Comparison of ENCODE assay signal across 11 cellular contexts in genomic region chr1:26540346-26540745, GRCh38. TPM values are rescaled to one million over a fixed set of nuclear protein-coding genes. Genes with fewer than 3 reads are reported as not detected.
DNase-seq lines count a peak whose midpoint lies in the region; ATAC-seq and TF ChIP-seq lines count a peak whose summit lies in the region.
"Had no signal": no experiment of that assay in that cellular context is flagged by ENCODE, and none has a peak within 500 bp of the region (broad histone marks: within the 10 kb centered on the region; RNA-seq: fewer than 3 reads in every experiment).

No MANE protein-coding gene starts in this region.

- peaks cover 0 to 1% (median 0%) of the 10 kb centered on the region in 8 donors for H3K9me3 Mint-ChIP-seq in CD4-positive, alpha-beta memory T cell
- H3K9me3 Mint-ChIP-seq in activated naive CD8-positive, alpha-beta T cell (ENCODE audit: low read depth), result no peaks in the 10 kb centered on the region
- H3K9me3 Mint-ChIP-seq in natural killer cell treated with Interleukin-12 subunit alpha and Interleukin-12 subunit beta and Interleukin-15 and Interleukin-18, amount 100 ng/mL, for 72 hours, result no peaks in the 10 kb centered on the region

- no peaks in the 10 kb centered on the region for H3K36me3 Mint-ChIP-seq in CD4-positive, alpha-beta memory T cell
- no peaks in the 10 kb centered on the region for H3K36me3 Mint-ChIP-seq in activated naive CD8-positive, alpha-beta T cell
- no peaks in the 10 kb centered on the region for H3K36me3 Mint-ChIP-seq in natural killer cell treated with Interleukin-12 subunit alpha and Interleukin-12 subunit beta and Interleukin-15 and Interleukin-18, amount 100 ng/mL, for 72 hours

- H3K4me3 ChIP-seq in CD4-positive, alpha-beta memory T cell (ENCODE audit: low read length in 2 of 2), result peak overlapping the region in 1 of 2 donors; percentile 36
- no peak overlapping the region for H3K4me3 ChIP-seq in coronary artery

- H3K27ac Mint-ChIP-seq in CD4-positive, alpha-beta memory T cell, result peak overlapping the region; percentile 82 to 97 (median 91)
- peak overlapping the region; percentile 90 for H3K27ac Mint-ChIP-seq in activated naive CD8-positive, alpha-beta T cell
- peak overlapping the region; percentile 100 for H3K27ac Mint-ChIP-seq in natural killer cell treated with Interleukin-12 subunit alpha and Interleukin-12 subunit beta and Interleukin-15 and Interleukin-18, amount 100 ng/mL, for 72 hours

- peaks cover 58 to 92% (median 79%) of the 10 kb centered on the region in 4 donors for H3K4me1 Mint-ChIP-seq in CD4-positive, alpha-beta memory T cell
- peaks cover 72% of the 10 kb centered on the region for H3K4me1 Mint-ChIP-seq in activated naive CD8-positive, alpha-beta T cell (ENCODE audit: low read depth)
- H3K4me1 Mint-ChIP-seq in natural killer cell treated with Interleukin-12 subunit alpha and Interleukin-12 subunit beta and Interleukin-15 and Interleukin-18, amount 100 ng/mL, for 72 hours (ENCODE audit: low read depth in 2 of 2), result peaks cover 64 to 65% of the 10 kb centered on the region in 2 donors

- no peaks in the 10 kb centered on the region for H3K36me3 ChIP-seq in CD4-positive, alpha-beta memory T cell (ENCODE audit: insufficient read depth, low read length)
- H3K36me3 ChIP-seq in KOPT-K1 (ENCODE audit: insufficient read depth, low read length), result no peaks in the 10 kb centered on the region

- peaks cover 98% of the 10 kb centered on the region for H3K4me1 ChIP-seq in CD4-positive, alpha-beta memory T cell (ENCODE audit: insufficient read depth, low read length)

- peak overlapping the region; percentile 36 for H3K27ac ChIP-seq in CD4-positive, alpha-beta memory T cell (ENCODE audit: low read depth, low read length)
- peak overlapping the region; percentile 14 for H3K27ac ChIP-seq in KOPT-K1 (ENCODE audit: low read depth, low read length, poor library complexity, severe bottlenecking)
- H3K27ac ChIP-seq in coronary artery, result peak overlapping the region in 1 of 2 donors; percentile 3

- H3K27me3 ChIP-seq in CD4-positive, alpha-beta memory T cell (ENCODE audit: insufficient read depth, low read length), result no peaks in the 10 kb centered on the region

- no peak for TF ChIP-seq CTCF in coronary artery (IDR thresholded peaks at IDR 0.05)

- no peaks in the 10 kb centered on the region for H3K27me3 Mint-ChIP-seq in CD4-positive, alpha-beta memory T cell
- H3K27me3 Mint-ChIP-seq in activated naive CD8-positive, alpha-beta T cell, result no peaks in the 10 kb centered on the region
- no peaks in the 10 kb centered on the region for H3K27me3 Mint-ChIP-seq in natural killer cell treated with Interleukin-12 subunit alpha and Interleukin-12 subunit beta and Interleukin-15 and Interleukin-18, amount 100 ng/mL, for 72 hours

- no peaks in the 10 kb centered on the region for H3K9me3 ChIP-seq in CD4-positive, alpha-beta memory T cell (ENCODE audit: control insufficient read depth in 1 of 2, low read length in 2 of 2)
- H3K9me3 ChIP-seq in KOPT-K1 (ENCODE audit: insufficient read depth, low read length, poor library complexity, severe bottlenecking), result no peaks in the 10 kb centered on the region

- peak in 1 of 5 donors; percentile 28 for DNase-seq in CD4-positive, alpha-beta memory T cell
- DNase-seq in natural killer cell treated with Interleukin-12 subunit alpha and Interleukin-12 subunit beta and Interleukin-15 and Interleukin-18, amount 100 ng/mL, for 72 hours (ENCODE audit: low spot score), result no peak
- DNase-seq in NCI-H345 treated with DMSO at 0.1 percent for 48 hours (lab: John Stamatoyannopoulos, UW; ENCODE audit: unreplicated experiment), result no peak
- DNase-seq in coronary artery (ENCODE audit: low spot score), result no peak
- no peak for DNase-seq in ureter (ENCODE audit: low spot score)
- DNase-seq in NCI-H1417 (lab: John Stamatoyannopoulos, UW), result no peak
- DNase-seq: activated gamma-delta T cell, foreskin melanocyte, HCEC 1CT had no signal

- POLR2A ChIA-PET in CD4-positive, alpha-beta memory T cell (lab: Charles Lee; ENCODE audit: partially characterized antibody), result interaction anchor here (1.4 to 6.0 kb wide), 5 partner anchors 11 to 248 kb away, joined by 3 to 81 read pairs (median 14); partner anchors contain the start of genes HMGN2, PIGV and RPS6KA1

- CTCF ChIA-PET in CD4-positive, alpha-beta memory T cell (lab: Charles Lee; ENCODE audit: partially characterized antibody), result interaction anchor here (0.6 to 6.8 kb wide), 10 partner anchors 12 to 249 kb away, joined by 3 to 96 read pairs (median 27); partner anchors contain the start of genes PIGV and RPS6KA1

- ATAC-seq in natural killer cell treated with Interleukin-12 subunit alpha and Interleukin-12 subunit beta and Interleukin-15 and Interleukin-18, amount 100 ng/mL, for 72 hours, result no peak

- H3K4me3 Mint-ChIP-seq in CD4-positive, alpha-beta memory T cell, result peak overlapping the region; percentile 2 to 84 (median 70)
- no peak overlapping the region for H3K4me3 Mint-ChIP-seq in activated naive CD8-positive, alpha-beta T cell
- H3K4me3 Mint-ChIP-seq in natural killer cell treated with Interleukin-12 subunit alpha and Interleukin-12 subunit beta and Interleukin-15 and Interleukin-18, amount 100 ng/mL, for 72 hours, result peak overlapping the region; percentile 82

- intact Hi-C loops in CD4-positive, alpha-beta memory T cell (cut with micrococcal nuclease), result no loop called here

RNA-seq across cellular contexts. Expression of gene RPS6KA1, which starts 10.8 kb away (rescaled TPM):
- 100 to 1,000 TPM; 106 to 108 TPM for total RNA-seq in CD4-positive, alpha-beta memory T cell
- 100 to 1,000 TPM; 180 to 215 TPM for polyA plus RNA-seq in CD4-positive, alpha-beta memory T cell
- 100 to 1,000 TPM; 324 to 369 TPM for total RNA-seq in natural killer cell treated with Interleukin-12 subunit alpha and Interleukin-12 subunit beta and Interleukin-15 and Interleukin-18, amount 100 ng/mL, for 72 hours
- total RNA-seq in ureter, result 23.2 TPM
